ENCODE assay signal across 9 cellular contexts in genomic region chr17:1180958-1181768, GRCh38. TPM values are rescaled to one million over a fixed set of nuclear protein-coding genes. Genes with fewer than 3 reads are reported as not detected.
DNase-seq lines count a peak whose midpoint lies in the region; ATAC-seq and TF ChIP-seq lines count a peak whose summit lies in the region.
"Had no signal": no experiment of that assay in that cellular context is flagged by ENCODE, and none has a peak within 500 bp of the region (broad histone marks: within the 10 kb centered on the region; RNA-seq: fewer than 3 reads in every experiment).

No MANE protein-coding gene starts in this region.

- no peaks in the 10 kb centered on the region for H3K27me3 Mint-ChIP-seq in activated B cell treated with CpG ODN at 0.5 μM for 24 hours

- intact Hi-C loops in activated B cell treated with CpG ODN at 0.5 μM for 24 hours (cut with micrococcal nuclease): loop anchor here (1.0 to 5.0 kb wide), 5 partner anchors 17 to 184 kb away; partner anchors contain the start of gene TIMM22

- H3K4me1 Mint-ChIP-seq in activated B cell treated with CpG ODN at 0.5 μM for 24 hours: peaks cover 54% of the 10 kb centered on the region

- H3K27ac Mint-ChIP-seq in activated B cell treated with CpG ODN at 0.5 μM for 24 hours: peak overlapping the region; percentile 70

- DNase-seq in activated B cell treated with CpG ODN at 0.5 μM for 24 hours (peak; percentile 75), occipital lobe (lab: John Stamatoyannopoulos, UW) (peak; percentile 75), dermis blood vessel endothelial cell (no peak), medulla oblongata (ENCODE audit: extremely low spot score) (no peak)
- no peak for DNase-seq in stimulated activated CD4-positive, alpha-beta T cell treated with anti-CD3 and anti-CD28 coated beads, Interleukin-12 subunit alpha, Interleukin-12 subunit beta, amount 100 ng/mL, for 4 hours
- DNase-seq in activated effector memory CD4-positive, alpha-beta T cell treated with Interleukin-2 at 50 U/mL for 16 hours: no peak
- DNase-seq: Right ventricle myocardium superior had no signal

- H3K4me3 Mint-ChIP-seq in activated B cell treated with CpG ODN at 0.5 μM for 24 hours: peak overlapping the region; percentile 77

- CTCF ChIA-PET in activated B cell treated with CpG ODN at 0.5 μM for 24 hours (lab: Charles Lee): interaction anchor here (0.7 to 1.7 kb wide), 5 partner anchors 17 to 152 kb away, joined by 3 to 7 read pairs (median 5); no protein-coding TSS in a partner anchor

- H3K9me3 Mint-ChIP-seq in activated B cell treated with CpG ODN at 0.5 μM for 24 hours: no peaks in the 10 kb centered on the region

- POLR2A ChIA-PET in activated B cell treated with CpG ODN at 0.5 μM for 24 hours (lab: Charles Lee): interaction anchor here (0.5 to 3.3 kb wide), 8 partner anchors 16 to 306 kb away, joined by 3 to 35 read pairs (median 6); no protein-coding TSS in a partner anchor

- H3K36me3 Mint-ChIP-seq in activated B cell treated with CpG ODN at 0.5 μM for 24 hours (ENCODE audit: low read depth): no peaks in the 10 kb centered on the region

- no peak for TF ChIP-seq CTCF in activated B cell treated with CpG ODN at 0.5 μM for 24 hours (IDR thresholded peaks at IDR 0.05)

- ATAC-seq in GM18909 (IDR thresholded peaks at IDR 0.05; ENCODE audit: poor library complexity, unreplicated experiment): peak; percentile 47
- ATAC-seq in HG03108 (IDR thresholded peaks at IDR 0.05; ENCODE audit: unreplicated experiment): peak; percentile 41
- peak; percentile 89 for ATAC-seq in activated B cell treated with CpG ODN at 0.5 μM for 24 hours (ENCODE audit: low read depth)

RNA-seq across cellular contexts. Expression of gene ABR, which starts 1.4 kb away (rescaled TPM):
- total RNA-seq in activated B cell treated with CpG ODN at 0.5 μM for 24 hours: 132 and 150 TPM in 2 replicates
- 134 TPM for total RNA-seq in occipital lobe
- total RNA-seq in dermis blood vessel endothelial cell: 38.5 and 54.6 TPM in 2 replicates

Comparison
In these comparisons a context has a peak if more than half of its experiments do, and no peak if none do; other contexts are left out.
1. DNase-seq: peak in activated B cell treated with CpG ODN at 0.5 μM for 24 hours (single experiment) and occipital lobe (single experiment); none in stimulated activated CD4-positive, alpha-beta T cell treated with anti-CD3 and anti-CD28 coated beads, Interleukin-12 subunit alpha, Interleukin-12 subunit beta, amount 100 ng/mL, for 4 hours (single experiment), dermis blood vessel endothelial cell (single experiment), medulla oblongata (single experiment) and activated effector memory CD4-positive, alpha-beta T cell treated with Interleukin-2 at 50 U/mL for 16 hours (single experiment).
2. Peak in every context shown above with its lines, with median percentiles within 50 percentile points of each other: ATAC-seq.